Comparison of ENCODE assay signal across 19 cellular contexts in the genomic region with DNA sequence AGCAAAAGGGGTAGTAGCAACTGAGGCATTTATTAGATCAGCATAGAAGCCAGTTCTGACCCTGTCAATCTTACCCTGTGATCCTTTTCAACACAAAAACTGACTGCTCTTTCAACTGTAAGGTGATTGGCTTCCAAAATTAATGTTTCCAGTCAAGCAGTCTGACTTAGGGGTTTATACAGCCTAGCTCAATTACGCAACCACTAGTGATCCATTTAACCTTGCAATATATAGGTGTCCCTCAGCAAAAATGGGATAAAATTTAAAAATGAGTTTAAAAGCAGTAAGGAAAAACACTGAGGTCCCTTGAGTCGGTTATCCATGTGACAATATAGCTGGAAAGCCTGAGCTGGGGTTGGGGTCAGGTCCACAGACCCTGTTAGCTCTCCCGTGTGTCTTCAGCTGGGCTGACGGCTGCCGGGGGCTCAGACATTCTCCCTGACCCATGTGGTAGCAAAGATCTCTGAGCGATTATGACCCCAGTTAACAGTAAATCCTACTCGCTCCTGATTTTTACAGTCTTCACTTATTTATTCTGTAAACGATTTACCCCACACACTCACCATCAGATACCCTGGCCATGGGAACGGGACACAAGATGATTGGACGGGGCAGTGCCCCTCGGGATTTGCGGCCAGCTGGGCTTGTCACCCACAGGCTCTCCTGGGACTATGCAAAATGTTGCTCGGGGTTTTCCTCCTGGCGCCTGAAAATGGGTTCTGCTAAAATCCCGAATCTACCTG. TPM values are rescaled to one million over a fixed set of nuclear protein-coding genes. Genes with fewer than 3 reads are reported as not detected.
DNase-seq lines count a peak whose midpoint lies in the region; ATAC-seq and TF ChIP-seq lines count a peak whose summit lies in the region.
"Had no signal": no experiment of that assay in that cellular context is flagged by ENCODE, and none has a peak within 500 bp of the region (broad histone marks: within the 10 kb centered on the region; RNA-seq: fewer than 3 reads in every experiment).

No MANE protein-coding gene starts in this region.

- no peaks in the 10 kb centered on the region for H4K20me1 ChIP-seq in H9 (ENCODE audit: control insufficient read depth, insufficient read depth, insufficient read length)
- H4K20me1 ChIP-seq in IMR-90 (ENCODE audit: insufficient read depth, low read length), result no peaks in the 10 kb centered on the region
- H4K20me1 ChIP-seq in GM23248 (ENCODE audit: insufficient read depth), result no peaks in the 10 kb centered on the region

- H2BK20ac ChIP-seq in H9 (ENCODE audit: low read depth, low read length, poor library complexity, severe bottlenecking) (no peak overlapping the region), IMR-90 (ENCODE audit: low read depth, low read length) (no peak overlapping the region)

- no peak overlapping the region for H2BK120ac ChIP-seq in H9 (ENCODE audit: low read depth, low read length, poor library complexity, severe bottlenecking)
- H2BK120ac ChIP-seq in IMR-90 (ENCODE audit: low read depth, low read length), result no peak overlapping the region

- POLR2A ChIA-PET in IMR-90 (lab: Charles Lee; ENCODE audit: unreplicated experiment), result interaction anchor here (0.5 kb wide), 1 partner anchor 21 kb away, joined by 5 read pairs; no protein-coding TSS in a partner anchor
- POLR2A ChIA-PET in Caco-2 (lab: Charles Lee), result no interaction called here

- H3K79me2 ChIP-seq in H9 (ENCODE audit: insufficient read depth, low read length), result no peaks in the 10 kb centered on the region
- no peaks in the 10 kb centered on the region for H3K79me2 ChIP-seq in GM23248 (ENCODE audit: insufficient read depth)

- H3K4me3 Mint-ChIP-seq in H9, result no peak overlapping the region
- no peak overlapping the region for H3K4me3 Mint-ChIP-seq in Caco-2 (ENCODE audit: unreplicated experiment)
- H3K4me3 Mint-ChIP-seq: stimulated activated naive CD8-positive, alpha-beta T cell treated with anti-CD3 and anti-CD28 coated beads, Interleukin-15, amount 100 ng/mL, for 72 hours had no signal

- H3K27ac ChIP-seq in H9 (ENCODE audit: insufficient read length, low read depth, low read length) (no peak overlapping the region), IMR-90 (ENCODE audit: insufficient read depth, low read length) (no peak overlapping the region), GM23248 (no peak overlapping the region)
- H3K27ac ChIP-seq in effector memory CD4-positive, alpha-beta T cell (ENCODE audit: insufficient read depth, low read length, poor library complexity, severe bottlenecking), result no peak overlapping the region
- H3K27ac ChIP-seq: body of pancreas, foreskin keratinocyte had no signal

- intact Hi-C loops in IMR-90 (cut with micrococcal nuclease), result no loop called here
- intact Hi-C loops in sciatic nerve (cut with DNase I), result no loop called here
- intact Hi-C loops in mucosa of descending colon (cut with DNase I, micrococcal nuclease), result no loop called here
- intact Hi-C loops in Caco-2 (cut with micrococcal nuclease; ENCODE audit: unreplicated experiment), result no loop called here

- H4K8ac ChIP-seq in H9 (replicated peaks; ENCODE audit: insufficient read length, low read depth, low read length) (no peak overlapping the region), IMR-90 (ENCODE audit: low read depth in 2 of 2, low read length in 2 of 2) (no peak overlapping the region)

- WGBS in H9 (ENCODE audit: extremely low coverage, insufficient read length, low lambda C conversion rate), result no CpG with 5 or more reads among the region's 15 CpGs
- 38% methylated on average over 4 of the region's 15 CpGs; no CpG with 5 or more reads in 1 of the 2 experiments for WGBS in IMR-90 (ENCODE audit: extremely low coverage in 2 of 2, insufficient read length in 1 of 2), 2 experiments
- 67 to 70% methylated on average over 14 to 15 of the region's 15 CpGs for WGBS in GM23248 (ENCODE audit: low coverage in 1 of 2, low lambda C conversion rate in 2 of 2, missing lambda C conversion rate in 2 of 2), 2 experiments

- H2BK12ac ChIP-seq in H9 (ENCODE audit: insufficient read length, low read depth, low read length), result no peak overlapping the region

- DNase-seq in H9 (peak; percentile 8), IMR-90 (no peak), sciatic nerve (ENCODE audit: low spot score) (peak; percentile 43), GM23248 (no peak), mucosa of descending colon (no peak), Caco-2 (no peak)
- DNase-seq in effector memory CD4-positive, alpha-beta T cell, result no peak
- DNase-seq: activated CD4-positive, alpha-beta T cell treated with anti-CD3 and anti-CD28 coated beads for 4 hours; C1 segment of cervical spinal cord; foreskin keratinocyte; NCI-H2171 treated with DMSO at 0.1 percent for 48 hours; stimulated activated CD4-positive, alpha-beta T cell treated with anti-CD3 and anti-CD28 coated beads, Interleukin-4, amount 100 ng/mL, for 1 hour; stimulated activated naive CD8-positive, alpha-beta T cell treated with anti-CD3 and anti-CD28 coated beads, Interleukin-15, amount 100 ng/mL, for 72 hours; T-helper 1 cell had no signal

- no peak overlapping the region for H2BK15ac ChIP-seq in H9 (ENCODE audit: low read depth, low read length)
- H2BK15ac ChIP-seq in IMR-90 (ENCODE audit: low read depth, low read length), result no peak overlapping the region

- no peak overlapping the region for H3K4me2 ChIP-seq in H9 (ENCODE audit: insufficient read depth, insufficient read length, low read length)
- no peak overlapping the region for H3K4me2 ChIP-seq in IMR-90 (ENCODE audit: low read depth, low read length)
- H3K4me2 ChIP-seq in GM23248 (ENCODE audit: unreplicated experiment), result no peak overlapping the region

- H3K18ac ChIP-seq in H9 (ENCODE audit: insufficient read length, low read depth, low read length), result no peak overlapping the region
- H3K18ac ChIP-seq in IMR-90 (ENCODE audit: low read depth, low read length), result no peak overlapping the region

- H3K36me3 Mint-ChIP-seq in H9 (ENCODE audit: insufficient read depth in 1 of 3, low read depth in 3 of 3), result no peaks in the 10 kb centered on the region
- H3K36me3 Mint-ChIP-seq in Caco-2 (ENCODE audit: insufficient read depth, unreplicated experiment), result no peaks in the 10 kb centered on the region

- H4K5ac ChIP-seq in H9 (ENCODE audit: insufficient read length, low read depth, low read length), result no peak overlapping the region
- H4K5ac ChIP-seq in IMR-90 (ENCODE audit: low read depth, low read length), result no peak overlapping the region

- H3K4me3 ChIP-seq in IMR-90 (ENCODE audit: insufficient read depth, low read depth, low read length) (no peak overlapping the region), GM23248 (no peak overlapping the region), mucosa of descending colon (no peak overlapping the region), Caco-2 (ENCODE audit: low read depth, low read length) (no peak overlapping the region)
- H3K4me3 ChIP-seq in effector memory CD4-positive, alpha-beta T cell (ENCODE audit: insufficient read depth, low read depth, low read length, poor library complexity, severe bottlenecking), result no peak overlapping the region
- H3K4me3 ChIP-seq: body of pancreas had no signal

- dilution Hi-C loops in IMR-90 (cut with HindIII; ENCODE audit: low sequenced_read_pairs, unreplicated experiment), result no loop called here

- TF ChIP-seq POLR2A in IMR-90 (IDR thresholded peaks at IDR 0.05; ENCODE audit: low read depth, low read length), result no peak

- CTCF ChIA-PET in IMR-90 (lab: Yijun Ruan, JAX), result no interaction called here
- CTCF ChIA-PET in Caco-2 (lab: Charles Lee), result no interaction called here

- no peak overlapping the region for H2AK5ac ChIP-seq in H9 (ENCODE audit: insufficient read length, low read length)
- no peak overlapping the region for H2AK5ac ChIP-seq in IMR-90 (ENCODE audit: low read depth, low read length)

- no peak overlapping the region for H2BK5ac ChIP-seq in H9 (ENCODE audit: insufficient read length, low read length)
- H2BK5ac ChIP-seq in IMR-90 (ENCODE audit: low read depth, low read length, poor library complexity, severe bottlenecking), result no peak overlapping the region

- H3K27me3 ChIP-seq in H9 (ENCODE audit: insufficient read depth, low read length) (no peaks in the 10 kb centered on the region), IMR-90 (ENCODE audit: control insufficient read depth, insufficient read depth, low read length) (no peaks in the 10 kb centered on the region), GM23248 (replicated peaks; ENCODE audit: insufficient read depth) (no peaks in the 10 kb centered on the region), Caco-2 (replicated peaks; ENCODE audit: control insufficient read depth, insufficient read depth, low read length) (no peaks in the 10 kb centered on the region)
- H3K27me3 ChIP-seq in effector memory CD4-positive, alpha-beta T cell (replicated peaks; ENCODE audit: control insufficient read depth, insufficient read depth, low read length, poor library complexity, severe bottlenecking), result no peaks in the 10 kb centered on the region
- H3K27me3 ChIP-seq: body of pancreas, foreskin keratinocyte had no signal

- H3K9me1 ChIP-seq in IMR-90 (ENCODE audit: insufficient read depth, low read length), result no peaks in the 10 kb centered on the region

- peaks cover 5% of the 10 kb centered on the region; the same call in 1 of the 2 replicates for H3F3A ChIP-seq in GM23248 (ENCODE audit: insufficient read depth)

- H3K9ac ChIP-seq in H9 (ENCODE audit: extremely low read depth, insufficient read length, low read length) (no peak overlapping the region), IMR-90 (ENCODE audit: low read depth, low read length) (no peak overlapping the region), GM23248 (no peak overlapping the region)

- H3K4ac ChIP-seq in H9 (ENCODE audit: low read depth, low read length) (no peak overlapping the region), IMR-90 (ENCODE audit: low read depth, low read length) (no peak overlapping the region)

- H3K56ac ChIP-seq in H9 (ENCODE audit: insufficient read length, low read depth, low read length) (no peak overlapping the region), IMR-90 (ENCODE audit: extremely low read depth, insufficient read depth, low read length) (no peak overlapping the region)

- H3K4me1 ChIP-seq in H9 (ENCODE audit: insufficient read depth, low read length) (no peaks in the 10 kb centered on the region), IMR-90 (ENCODE audit: control insufficient read depth, insufficient read depth, low read length) (no peaks in the 10 kb centered on the region), GM23248 (ENCODE audit: insufficient read depth) (peaks cover 8% of the 10 kb centered on the region), mucosa of descending colon (ENCODE audit: low read depth) (no peaks in the 10 kb centered on the region), Caco-2 (0 out of 2 replicates have a peak, but pooled peaks cover 4% of the 10 kb centered on the region)
- no peaks in the 10 kb centered on the region for H3K4me1 ChIP-seq in effector memory CD4-positive, alpha-beta T cell (ENCODE audit: control insufficient read depth, insufficient read depth, low read length, poor library complexity, severe bottlenecking)
- H3K4me1 ChIP-seq: body of pancreas, foreskin keratinocyte had no signal

- H2AFZ ChIP-seq in H9 (ENCODE audit: low read length) (no peak overlapping the region), IMR-90 (replicated peaks; ENCODE audit: low read length, poor library complexity) (no peak overlapping the region), GM23248 (no peak overlapping the region)

- H3K27me3 Mint-ChIP-seq in H9 (ENCODE audit: low read depth) (no peaks in the 10 kb centered on the region; the same call in none of the 2 replicates), Caco-2 (ENCODE audit: insufficient read depth, unreplicated experiment) (peaks cover 2% of the 10 kb centered on the region)
- H3K27me3 Mint-ChIP-seq: stimulated activated naive CD8-positive, alpha-beta T cell treated with anti-CD3 and anti-CD28 coated beads, Interleukin-15, amount 100 ng/mL, for 72 hours had no signal

- no peak overlapping the region for H3T11ph ChIP-seq in H9 (ENCODE audit: low read length)

- H3K9me3 ChIP-seq in H9 (ENCODE audit: control insufficient read depth, low read depth, low read length) (no peaks in the 10 kb centered on the region), IMR-90 (ENCODE audit: control insufficient read depth, insufficient read depth, low read length) (peaks cover 11% of the 10 kb centered on the region), GM23248 (ENCODE audit: low read depth) (no peaks in the 10 kb centered on the region), mucosa of descending colon (no peaks in the 10 kb centered on the region), Caco-2 (no peaks in the 10 kb centered on the region)
- H3K9me3 ChIP-seq in effector memory CD4-positive, alpha-beta T cell (ENCODE audit: control insufficient read depth, low read length), result no peaks in the 10 kb centered on the region
- H3K9me3 ChIP-seq: body of pancreas had no signal

- H2AK9ac ChIP-seq in IMR-90 (replicated peaks; ENCODE audit: low read depth, low read length, poor library complexity), result no peak overlapping the region

- no peaks in the 10 kb centered on the region for H3K79me1 ChIP-seq in H9 (ENCODE audit: insufficient read depth, low read depth, low read length, poor library complexity, severe bottlenecking)
- H3K79me1 ChIP-seq in IMR-90 (ENCODE audit: low read depth in 1 of 2, low read length in 2 of 2), result no peaks in the 10 kb centered on the region

- H3K27ac Mint-ChIP-seq in H9 (no peak overlapping the region), Caco-2 (ENCODE audit: unreplicated experiment) (no peak overlapping the region)

- H4K91ac ChIP-seq in H9 (ENCODE audit: insufficient read length, low read depth, low read length) (no peak overlapping the region), IMR-90 (ENCODE audit: insufficient read depth, low read depth, low read length) (no peak overlapping the region)

- H3K36me3 ChIP-seq in IMR-90 (ENCODE audit: control insufficient read depth, insufficient read depth, low read length), result no peaks in the 10 kb centered on the region
- H3K36me3 ChIP-seq in GM23248 (ENCODE audit: low read depth), result no peaks in the 10 kb centered on the region
- H3K36me3 ChIP-seq in mucosa of descending colon (ENCODE audit: low read depth), result no peaks in the 10 kb centered on the region
- H3K36me3 ChIP-seq in effector memory CD4-positive, alpha-beta T cell (ENCODE audit: control insufficient read depth, insufficient read depth, low read length), result no peaks in the 10 kb centered on the region
- no peaks in the 10 kb centered on the region for H3K36me3 ChIP-seq in Caco-2 (ENCODE audit: control insufficient read depth, insufficient read depth, low read length)

- H3K14ac ChIP-seq in H9 (ENCODE audit: insufficient read depth, low read length), result no peak overlapping the region
- no peak overlapping the region for H3K14ac ChIP-seq in IMR-90 (replicated peaks; ENCODE audit: low read depth, low read length)

- BruUV-seq in IMR-90 (replicated peaks; lab: Mats Ljungman, UMichigan), result no TSS peak
- no TSS peak for BruUV-seq in Caco-2 (replicated peaks; lab: Mats Ljungman, UMichigan)

- no peaks in the 10 kb centered on the region for H3K23me2 ChIP-seq in H9 (ENCODE audit: insufficient read length, low read depth, low read length, poor library complexity, severe bottlenecking)

- in situ Hi-C loops in IMR-90 (cut with MboI; ENCODE audit: low sequenced_read_pairs) (no loop called here), GM23248 (cut with MboI) (no loop called here)

- ATAC-seq in GM18868 (IDR thresholded peaks at IDR 0.05; ENCODE audit: unreplicated experiment), result peak; percentile 79
- ATAC-seq in IMR-90 (ENCODE audit: low read depth), result no peak
- no peak for ATAC-seq in sciatic nerve
- no peak for ATAC-seq in mucosa of descending colon
- ATAC-seq: body of pancreas; foreskin keratinocyte; HCT116; Panc1; stimulated activated naive CD8-positive, alpha-beta T cell treated with anti-CD3 and anti-CD28 coated beads, Interleukin-15, amount 100 ng/mL, for 72 hours had no signal

- TF ChIP-seq CTCF in H9 (conservative IDR thresholded peaks at IDR 0.05), result no peak
- no peak for TF ChIP-seq CTCF in IMR-90 (conservative IDR thresholded peaks at IDR 0.05; ENCODE audit: low read depth, low read length)
- TF ChIP-seq CTCF in mucosa of descending colon (IDR thresholded peaks at IDR 0.05), result no peak
- no peak for TF ChIP-seq CTCF in Caco-2 (IDR thresholded peaks at IDR 0.05; ENCODE audit: insufficient read depth in 1 of 2, low read depth in 1 of 2, low read length in 1 of 2, severe bottlenecking in 1 of 2, unreplicated experiment in 1 of 2)

- H3K4me1 Mint-ChIP-seq in H9, result no peaks in the 10 kb centered on the region
- no peaks in the 10 kb centered on the region for H3K4me1 Mint-ChIP-seq in Caco-2 (ENCODE audit: low read depth, unreplicated experiment)
- H3K4me1 Mint-ChIP-seq: stimulated activated naive CD8-positive, alpha-beta T cell treated with anti-CD3 and anti-CD28 coated beads, Interleukin-15, amount 100 ng/mL, for 72 hours had no signal

- H3K9me2 ChIP-seq in GM23248 (ENCODE audit: insufficient read depth), result no peaks in the 10 kb centered on the region

- no peak for TF ChIP-seq RAD21 in IMR-90 (IDR thresholded peaks at IDR 0.05; ENCODE audit: low read length)

- no peaks in the 10 kb centered on the region for H3K9me3 Mint-ChIP-seq in H9
- no peaks in the 10 kb centered on the region for H3K9me3 Mint-ChIP-seq in Caco-2 (ENCODE audit: unreplicated experiment)
- H3K9me3 Mint-ChIP-seq: stimulated activated naive CD8-positive, alpha-beta T cell treated with anti-CD3 and anti-CD28 coated beads, Interleukin-15, amount 100 ng/mL, for 72 hours had no signal

- H3K23ac ChIP-seq in H9 (ENCODE audit: insufficient read length, low read depth, low read length) (no peak overlapping the region), IMR-90 (ENCODE audit: low read depth, low read length) (no peak overlapping the region)

RNA-seq across cellular contexts. Expression of a gene that starts 16.6 kb away (rescaled TPM):
- total RNA-seq in H9 (2021) (0.09 and 0.52 TPM in 2 replicates), IMR-90 (2012; rRNA removed) (not detected in 2 replicates), sciatic nerve (224 TPM), mucosa of descending colon (10 to 100 TPM in 2 of 3 donors, 1 to 10 TPM in 1; 2.6 to 18.4 (median 12.9) TPM), Caco-2 (2022) (3.6 and 3.7 TPM in 2 replicates)
- polyA plus RNA-seq in IMR-90 (2012; rRNA removed) (not detected in 2 replicates), GM23248 (2016; fragmentation: Nextera tagmentation; extraction: Ambion mirVana) (11.2 and 11.3 TPM in 2 replicates)
- polyA plus RNA-seq in IMR-90 (2012; cell fraction: cytosol; rRNA removed), result 0.01 TPM in 1 of 2 replicates, not detected in the other
- 0.03 and 0.10 TPM in 2 replicates for polyA plus RNA-seq in IMR-90 (2012; cell fraction: nucleus; rRNA removed; ENCODE audit: low replicate concordance)
- 7.9 and 8.2 TPM in 2 replicates for total RNA-seq in GM23248 (2014; rRNA removed; shearing (Covaris generic))
- total RNA-seq: foreskin keratinocyte had no signal
- polyA plus RNA-seq: foreskin keratinocyte, keratinocyte had no signal

Comparison
In these comparisons a context has a peak if more than half of its experiments do, and no peak if none do; other contexts are left out.
1. DNase-seq: peak in H9 (single experiment) and sciatic nerve (single experiment); none in IMR-90 (single experiment), GM23248 (single experiment), mucosa of descending colon (0 of 3), effector memory CD4-positive, alpha-beta T cell (0 of 3) and Caco-2 (0 of 2).
2. RNA of a gene that starts 16.6 kb away (total RNA-seq): 224 TPM in sciatic nerve (single experiment); 2.6 to 18.4 TPM in mucosa of descending colon, 7.9 to 8.2 TPM in GM23248, 3.6 to 3.7 TPM in Caco-2, 0.09 to 0.52 TPM in H9 and not detected in IMR-90; every median in the first group is over 10 times any median in the second.